In the genomic region with DNA sequence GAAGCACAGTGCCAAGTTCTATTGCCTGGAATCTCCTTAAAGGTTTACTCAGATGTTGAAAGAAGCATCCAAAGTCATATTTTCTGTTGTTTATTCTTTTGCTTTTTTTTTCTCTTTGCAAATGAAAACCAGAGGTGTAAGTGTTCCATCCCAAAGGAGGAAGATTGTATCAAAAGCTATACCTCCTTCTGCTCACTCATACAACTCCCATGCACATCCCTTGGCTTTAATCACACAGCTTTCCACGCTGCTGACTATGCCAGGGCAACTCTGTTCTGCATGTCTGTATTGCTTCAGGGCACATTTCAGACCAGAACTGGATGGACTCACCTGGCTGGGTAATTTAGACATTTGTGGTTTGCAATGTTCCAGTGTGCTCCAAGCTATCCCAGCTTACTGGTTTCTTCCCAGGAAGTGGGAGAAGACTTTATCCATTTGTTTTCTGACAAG, we compare ENCODE assay signal across 1 cellular context.
TF ChIP-seq lines count a peak whose summit lies in the region.

No MANE protein-coding gene starts in this region.

TF ChIP-seq in SK-N-SH, 30 proteins besides CTCF, POLR2A, EP300 and RAD21 (continued from another document):
- TF ChIP-seq, protein P1, sequence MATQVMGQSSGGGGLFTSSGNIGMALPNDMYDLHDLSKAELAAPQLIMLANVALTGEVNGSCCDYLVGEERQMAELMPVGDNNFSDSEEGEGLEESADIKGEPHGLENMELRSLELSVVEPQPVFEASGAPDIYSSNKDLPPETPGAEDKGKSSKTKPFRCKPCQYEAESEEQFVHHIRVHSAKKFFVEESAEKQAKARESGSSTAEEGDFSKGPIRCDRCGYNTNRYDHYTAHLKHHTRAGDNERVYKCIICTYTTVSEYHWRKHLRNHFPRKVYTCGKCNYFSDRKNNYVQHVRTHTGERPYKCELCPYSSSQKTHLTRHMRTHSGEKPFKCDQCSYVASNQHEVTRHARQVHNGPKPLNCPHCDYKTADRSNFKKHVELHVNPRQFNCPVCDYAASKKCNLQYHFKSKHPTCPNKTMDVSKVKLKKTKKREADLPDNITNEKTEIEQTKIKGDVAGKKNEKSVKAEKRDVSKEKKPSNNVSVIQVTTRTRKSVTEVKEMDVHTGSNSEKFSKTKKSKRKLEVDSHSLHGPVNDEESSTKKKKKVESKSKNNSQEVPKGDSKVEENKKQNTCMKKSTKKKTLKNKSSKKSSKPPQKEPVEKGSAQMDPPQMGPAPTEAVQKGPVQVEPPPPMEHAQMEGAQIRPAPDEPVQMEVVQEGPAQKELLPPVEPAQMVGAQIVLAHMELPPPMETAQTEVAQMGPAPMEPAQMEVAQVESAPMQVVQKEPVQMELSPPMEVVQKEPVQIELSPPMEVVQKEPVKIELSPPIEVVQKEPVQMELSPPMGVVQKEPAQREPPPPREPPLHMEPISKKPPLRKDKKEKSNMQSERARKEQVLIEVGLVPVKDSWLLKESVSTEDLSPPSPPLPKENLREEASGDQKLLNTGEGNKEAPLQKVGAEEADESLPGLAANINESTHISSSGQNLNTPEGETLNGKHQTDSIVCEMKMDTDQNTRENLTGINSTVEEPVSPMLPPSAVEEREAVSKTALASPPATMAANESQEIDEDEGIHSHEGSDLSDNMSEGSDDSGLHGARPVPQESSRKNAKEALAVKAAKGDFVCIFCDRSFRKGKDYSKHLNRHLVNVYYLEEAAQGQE (IDR thresholded peaks at IDR 0.05; ENCODE audit: low read depth, low read length), result no peak
- TF ChIP-seq CHD2 (IDR thresholded peaks at IDR 0.05; ENCODE audit: low read length, partially characterized antibody) (no peak), POLR2AphosphoS5 (IDR thresholded peaks at IDR 0.05; ENCODE audit: low read depth, low read length) (no peak), TCF12 (IDR thresholded peaks at IDR 0.05) (peak; percentile 83), NFIC (IDR thresholded peaks at IDR 0.05; ENCODE audit: borderline replicate concordance) (peak; percentile 83), GATA2 (CRISPR knock-in tag; IDR thresholded peaks at IDR 0.05) (peak; percentile 58), NRF1 (IDR thresholded peaks at IDR 0.05; ENCODE audit: low read depth, low read length) (no peak)
- TF ChIP-seq, protein P2, sequence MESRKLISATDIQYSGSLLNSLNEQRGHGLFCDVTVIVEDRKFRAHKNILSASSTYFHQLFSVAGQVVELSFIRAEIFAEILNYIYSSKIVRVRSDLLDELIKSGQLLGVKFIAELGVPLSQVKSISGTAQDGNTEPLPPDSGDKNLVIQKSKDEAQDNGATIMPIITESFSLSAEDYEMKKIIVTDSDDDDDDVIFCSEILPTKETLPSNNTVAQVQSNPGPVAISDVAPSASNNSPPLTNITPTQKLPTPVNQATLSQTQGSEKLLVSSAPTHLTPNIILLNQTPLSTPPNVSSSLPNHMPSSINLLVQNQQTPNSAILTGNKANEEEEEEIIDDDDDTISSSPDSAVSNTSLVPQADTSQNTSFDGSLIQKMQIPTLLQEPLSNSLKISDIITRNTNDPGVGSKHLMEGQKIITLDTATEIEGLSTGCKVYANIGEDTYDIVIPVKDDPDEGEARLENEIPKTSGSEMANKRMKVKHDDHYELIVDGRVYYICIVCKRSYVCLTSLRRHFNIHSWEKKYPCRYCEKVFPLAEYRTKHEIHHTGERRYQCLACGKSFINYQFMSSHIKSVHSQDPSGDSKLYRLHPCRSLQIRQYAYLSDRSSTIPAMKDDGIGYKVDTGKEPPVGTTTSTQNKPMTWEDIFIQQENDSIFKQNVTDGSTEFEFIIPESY (IDR thresholded peaks at IDR 0.05; ENCODE audit: borderline replicate concordance, low read depth), result no peak
- TF ChIP-seq, protein P3, sequence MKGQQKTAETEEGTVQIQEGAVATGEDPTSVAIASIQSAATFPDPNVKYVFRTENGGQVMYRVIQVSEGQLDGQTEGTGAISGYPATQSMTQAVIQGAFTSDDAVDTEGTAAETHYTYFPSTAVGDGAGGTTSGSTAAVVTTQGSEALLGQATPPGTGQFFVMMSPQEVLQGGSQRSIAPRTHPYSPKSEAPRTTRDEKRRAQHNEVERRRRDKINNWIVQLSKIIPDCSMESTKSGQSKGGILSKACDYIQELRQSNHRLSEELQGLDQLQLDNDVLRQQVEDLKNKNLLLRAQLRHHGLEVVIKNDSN (IDR thresholded peaks at IDR 0.05; ENCODE audit: borderline replicate concordance, low read depth), result no peak
